7 cellular contexts compared by ENCODE assay signal in the genomic region with DNA sequence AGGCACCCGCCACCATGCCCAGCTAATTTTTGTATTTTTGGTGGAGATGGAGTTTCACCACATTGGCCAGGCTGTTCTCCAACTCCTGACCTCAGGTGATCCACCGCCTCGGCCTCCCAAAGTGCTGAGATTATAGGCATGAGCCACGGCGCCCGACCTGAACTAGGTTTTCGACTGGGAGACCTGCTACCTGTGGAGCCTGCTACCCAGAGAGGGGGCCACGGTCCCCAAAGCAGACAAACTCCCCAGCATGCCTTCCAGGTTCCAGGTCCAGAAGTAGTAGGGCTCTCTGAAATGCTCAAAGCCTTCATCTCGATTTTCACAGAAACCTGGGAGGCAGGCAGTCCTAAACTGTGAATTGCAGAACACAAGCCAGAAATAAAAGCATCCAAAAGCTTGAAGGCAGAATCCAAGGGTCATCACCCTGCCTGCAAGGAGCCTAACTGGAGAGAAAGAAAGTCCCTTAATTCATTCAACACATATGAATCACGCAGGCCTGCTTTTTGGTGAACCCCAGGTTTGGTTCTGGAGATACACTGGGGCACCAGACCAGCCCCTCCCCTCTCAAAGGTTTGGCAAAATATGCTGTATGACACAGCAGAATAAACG. TPM values are rescaled to one million over a fixed set of nuclear protein-coding genes. Genes with fewer than 3 reads are reported as not detected.
DNase-seq lines count a peak whose midpoint lies in the region; ATAC-seq and TF ChIP-seq lines count a peak whose summit lies in the region.

No MANE protein-coding gene starts in this region.

- no peaks in the 10 kb centered on the region for H3K27me3 Mint-ChIP-seq in activated naive CD8-positive, alpha-beta T cell treated with anti-CD3 and anti-CD28 coated beads, Interleukin-2, amount 10 ng/mL, durations not matched to agents 7 days and 5 days

- peak overlapping the region; percentile 82 for H2AFZ ChIP-seq in KMS-11 (ENCODE audit: low read depth)

- H4K20me1 ChIP-seq in KMS-11 (ENCODE audit: insufficient read depth), result no peaks in the 10 kb centered on the region

- H3K36me3 Mint-ChIP-seq in activated naive CD8-positive, alpha-beta T cell treated with anti-CD3 and anti-CD28 coated beads, Interleukin-2, amount 10 ng/mL, durations not matched to agents 7 days and 5 days, result no peaks in the 10 kb centered on the region

- peaks cover 59% of the 10 kb centered on the region for H3K4me1 Mint-ChIP-seq in activated naive CD8-positive, alpha-beta T cell treated with anti-CD3 and anti-CD28 coated beads, Interleukin-2, amount 10 ng/mL, durations not matched to agents 7 days and 5 days

- no peaks in the 10 kb centered on the region for H3K9me3 ChIP-seq in stomach smooth muscle (ENCODE audit: control insufficient read depth in 2 of 2, low read length in 2 of 2)

- peak overlapping the region; percentile 99 for H3K27ac Mint-ChIP-seq in activated naive CD8-positive, alpha-beta T cell treated with anti-CD3 and anti-CD28 coated beads, Interleukin-2, amount 10 ng/mL, durations not matched to agents 7 days and 5 days

- H3K27ac ChIP-seq in KMS-11 (peak overlapping the region; percentile 74), stomach smooth muscle (ENCODE audit: low read length) (peak overlapping the region; percentile 92)

- no peaks in the 10 kb centered on the region for H3K36me3 ChIP-seq in KMS-11 (ENCODE audit: insufficient read depth)
- no peaks in the 10 kb centered on the region for H3K36me3 ChIP-seq in stomach smooth muscle (ENCODE audit: control insufficient read depth in 2 of 2, insufficient read depth in 2 of 2, low read length in 2 of 2)

- H3K4me1 ChIP-seq in KMS-11 (ENCODE audit: low read depth, poor library complexity, severe bottlenecking) (peaks cover 78% of the 10 kb centered on the region), stomach smooth muscle (ENCODE audit: control insufficient read depth, insufficient read depth, low read length) (peaks cover 49% of the 10 kb centered on the region)

- no peaks in the 10 kb centered on the region for H3K9me3 Mint-ChIP-seq in activated naive CD8-positive, alpha-beta T cell treated with anti-CD3 and anti-CD28 coated beads, Interleukin-2, amount 10 ng/mL, durations not matched to agents 7 days and 5 days

- DNase-seq in activated naive CD8-positive, alpha-beta T cell treated with anti-CD3 and anti-CD28 coated beads, Interleukin-2, amount 10 ng/mL, durations not matched to agents 7 days and 5 days, result peak; percentile 37
- DNase-seq in left lobe of liver (ENCODE audit: low spot score) (peak; percentile 49), globus pallidus (ENCODE audit: low spot score) (no peak), foreskin melanocyte (no peak), occipital lobe (lab: John Stamatoyannopoulos, UW) (no peak)

- TF ChIP-seq CTCF in KMS-11 (conservative IDR thresholded peaks at IDR 0.05; ENCODE audit: low read depth, low read length), result no peak

- H3K27me3 ChIP-seq in KMS-11 (ENCODE audit: insufficient read depth, low read depth) (no peaks in the 10 kb centered on the region), stomach smooth muscle (ENCODE audit: control insufficient read depth in 1 of 2, insufficient read depth in 2 of 2, low read length in 2 of 2) (no peaks in the 10 kb centered on the region)

- H3K79me2 ChIP-seq in KMS-11 (ENCODE audit: insufficient read depth, low read depth), result no peaks in the 10 kb centered on the region

- POLR2A ChIA-PET in activated naive CD8-positive, alpha-beta T cell treated with anti-CD3 and anti-CD28 coated beads, Interleukin-2, amount 10 ng/mL, durations not matched to agents 7 days and 5 days (lab: Charles Lee), result interaction anchor here (0.7 to 27.2 kb wide), 17 partner anchors 18 to 109 kb away, joined by 3 to 1195 read pairs (median 7); a partner anchor contains a TSS

- H3K4me2 ChIP-seq in KMS-11, result peak overlapping the region; percentile 99

- ATAC-seq in activated naive CD8-positive, alpha-beta T cell treated with anti-CD3 and anti-CD28 coated beads, Interleukin-2, amount 10 ng/mL, durations not matched to agents 7 days and 5 days (ENCODE audit: low read depth), result no peak
- ATAC-seq in left lobe of liver, result no peak

- peak overlapping the region; percentile 87 for H3K4me3 Mint-ChIP-seq in activated naive CD8-positive, alpha-beta T cell treated with anti-CD3 and anti-CD28 coated beads, Interleukin-2, amount 10 ng/mL, durations not matched to agents 7 days and 5 days

- no peak overlapping the region for H3K4me3 ChIP-seq in KMS-11 (IDR thresholded peaks at IDR 0.05; ENCODE audit: insufficient read depth, low read depth, low read length)
- peak overlapping the region; percentile 55 to 90 for H3K4me3 ChIP-seq in stomach smooth muscle (ENCODE audit: low read length in 2 of 2)

- H3K9ac ChIP-seq in KMS-11 (peak overlapping the region; percentile 61), stomach smooth muscle (ENCODE audit: low read length in 2 of 2) (peak overlapping the region; percentile 71 to 87)

RNA-seq across cellular contexts. Expression of a gene that starts 4.6 kb away (rescaled TPM):
- 100 to 1,000 TPM; 228 to 238 TPM for total RNA-seq in activated naive CD8-positive, alpha-beta T cell treated with anti-CD3 and anti-CD28 coated beads, Interleukin-2, amount 10 ng/mL, durations not matched to agents 7 days and 5 days
- total RNA-seq in left lobe of liver, result 24.8 TPM
- 2.0 TPM for total RNA-seq in occipital lobe

RNA-seq across cellular contexts. Expression of a gene that starts 48.2 kb away (rescaled TPM):
- total RNA-seq in activated naive CD8-positive, alpha-beta T cell treated with anti-CD3 and anti-CD28 coated beads, Interleukin-2, amount 10 ng/mL, durations not matched to agents 7 days and 5 days, result not detected
- total RNA-seq in left lobe of liver, result not detected
- not detected for total RNA-seq in occipital lobe

Comparison
In these comparisons a context has a peak if more than half of its experiments do, and no peak if none do; other contexts are left out.
1. DNase-seq: peak in activated naive CD8-positive, alpha-beta T cell treated with anti-CD3 and anti-CD28 coated beads, Interleukin-2, amount 10 ng/mL, durations not matched to agents 7 days and 5 days (single experiment) and left lobe of liver (single experiment); none in globus pallidus (single experiment), foreskin melanocyte (single experiment) and occipital lobe (single experiment).